25 cellular contexts compared by ENCODE assay signal in genomic region chr6:55841341-55841740, GRCh38. TPM values are rescaled to one million over a fixed set of nuclear protein-coding genes. Genes with fewer than 3 reads are reported as not detected.
DNase-seq lines count a peak whose midpoint lies in the region; ATAC-seq, FAIRE-seq and TF ChIP-seq lines count a peak whose summit lies in the region.
"Had no signal": no experiment of that assay in that cellular context is flagged by ENCODE, and none has a peak within 500 bp of the region (broad histone marks: within the 10 kb centered on the region; RNA-seq: fewer than 3 reads in every experiment).

No MANE protein-coding gene starts in this region.

- TF ChIP-seq CTCF in cardiac muscle cell (IDR thresholded peaks at IDR 0.05; ENCODE audit: low read depth, low read length), result no peak
- TF ChIP-seq CTCF in Panc1 (IDR thresholded peaks at IDR 0.05), result no peak
- TF ChIP-seq CTCF in bronchial epithelial cell (IDR thresholded peaks at IDR 0.05; ENCODE audit: insufficient read depth, low read length, severe bottlenecking), result no peak
- no peak for TF ChIP-seq CTCF in SK-N-SH (IDR thresholded peaks at IDR 0.05)

- H3K9me3 ChIP-seq in cardiac muscle cell (ENCODE audit: low read depth) (no peaks in the 10 kb centered on the region), Panc1 (ENCODE audit: control insufficient read depth, insufficient read depth, low read depth, low read length) (no peaks in the 10 kb centered on the region), SK-N-SH (no peaks in the 10 kb centered on the region)
- H3K9me3 ChIP-seq: BLaER1, Peyer's patch had no signal

- H3K4me2 ChIP-seq in SK-N-SH, result no peak overlapping the region
- H3K4me2 ChIP-seq: BLaER1 had no signal

- no peaks in the 10 kb centered on the region for H4K20me1 ChIP-seq in SK-N-SH (ENCODE audit: insufficient read depth)
- H4K20me1 ChIP-seq: BLaER1 had no signal

- no peak overlapping the region for H3K9ac ChIP-seq in SK-N-SH
- H3K9ac ChIP-seq: BLaER1 had no signal

- ATAC-seq in left ventricle myocardium superior (no peak), Panc1 (peak; percentile 77)

- no peak for FAIRE-seq in bronchial epithelial cell (lab: Jason Lieb, UNC)
- FAIRE-seq: A204.1, D721Med, GM18507 had no signal

- H3K9me2 ChIP-seq in SK-N-SH, result no peaks in the 10 kb centered on the region

- intact Hi-C loops in left ventricle myocardium superior (cut with micrococcal nuclease), result no loop called here
- intact Hi-C loops in Panc1 (cut with micrococcal nuclease; ENCODE audit: unreplicated experiment), result no loop called here

- no peak overlapping the region for H2AFZ ChIP-seq in SK-N-SH (ENCODE audit: low read depth)

- DNase-seq in cardiac muscle cell (ENCODE audit: low read depth in 1 of 2, low spot score in 1 of 2) (no peak), left ventricle myocardium superior (no peak), Panc1 (ENCODE audit: low read depth, low spot score) (no peak), bronchial epithelial cell (ENCODE audit: low read depth) (peak; percentile 29), UCSD-AML1 (lab: John Stamatoyannopoulos, UW; ENCODE audit: unreplicated experiment) (no peak), SK-N-SH (no peak), RKO (ENCODE audit: low spot score) (no peak), foreskin melanocyte (no peak)
- DNase-seq: CD4-positive, CD25-positive, alpha-beta regulatory T cell; H9; IMR-90; KG1; NCI-H1092 treated with DMSO at 0.1 percent for 48 hours; NCI-H1436; NCI-H187 treated with DMSO at 0.1 percent for 48 hours; NCI-H2107; NCI-H524; NCI-H748 treated with DMSO at 0.1 percent for 48 hours; Peyer's patch; SIG-M5 had no signal

- H3K36me3 ChIP-seq in cardiac muscle cell (no peaks in the 10 kb centered on the region), Panc1 (ENCODE audit: control insufficient read depth, insufficient read depth, low read length) (no peaks in the 10 kb centered on the region), bronchial epithelial cell (ENCODE audit: control insufficient read depth, insufficient read depth, low read length) (no peaks in the 10 kb centered on the region), SK-N-SH (replicated peaks in 1 of 2; ENCODE audit: control insufficient read depth in 1 of 2, insufficient read depth in 2 of 2, low read length in 1 of 2) (no peaks in the 10 kb centered on the region)
- H3K36me3 ChIP-seq: BLaER1, Peyer's patch had no signal

- POLR2A ChIA-PET in Panc1 (lab: Charles Lee), result interaction anchor here (0.6 kb wide), 2 partner anchors 135 to 1971 kb away, joined by 3 to 4 read pairs; no protein-coding TSS in a partner anchor
- POLR2A ChIA-PET in SK-N-SH (lab: Yijun Ruan, JAX), result no interaction called here

- no peak for TF ChIP-seq EP300 in SK-N-SH (IDR thresholded peaks at IDR 0.05; ENCODE audit: borderline replicate concordance in 1 of 2, low read depth in 1 of 2, low read length in 1 of 2)

- H3K79me2 ChIP-seq in SK-N-SH (ENCODE audit: insufficient read depth), result no peaks in the 10 kb centered on the region

- in situ Hi-C loops in Panc1 (cut with HindIII; ENCODE audit: low pct_unique_long_range_greater_than_20kb, low sequenced_read_pairs), result no loop called here

- TF ChIP-seq RAD21 in SK-N-SH (IDR thresholded peaks at IDR 0.05; ENCODE audit: low read length), result no peak

- CTCF ChIA-PET in Panc1 (lab: Charles Lee) (no interaction called here), SK-N-SH (lab: Yijun Ruan, JAX) (interaction anchor here (1.0 kb wide), 1 partner anchor 565 kb away, joined by 3 read pairs; no protein-coding TSS in a partner anchor)

- H3K4me3 ChIP-seq in cardiac muscle cell (no peak overlapping the region), Panc1 (ENCODE audit: low read depth in 2 of 2, low read length in 2 of 2) (no peak overlapping the region), bronchial epithelial cell (ENCODE audit: low read depth, low read length) (no peak overlapping the region), SK-N-SH (ENCODE audit: low read depth in 2 of 2, low read length in 1 of 2) (no peak overlapping the region)
- H3K4me3 ChIP-seq: BLaER1, Peyer's patch, SK-N-MC had no signal

- no TSS peak for BruUV-seq in Panc1 (replicated peaks; lab: Mats Ljungman, UMichigan)

- H3K4me1 ChIP-seq in cardiac muscle cell (ENCODE audit: low read depth) (peaks cover 38% of the 10 kb centered on the region), Panc1 (ENCODE audit: control insufficient read depth, insufficient read depth, low read length) (peaks cover 54% of the 10 kb centered on the region), SK-N-SH (ENCODE audit: control insufficient read depth in 1 of 2, insufficient read depth in 2 of 2, low read depth in 1 of 2, low read length in 1 of 2) (no peaks in the 10 kb centered on the region; a peak in 1 of 4 replicates)
- H3K4me1 ChIP-seq: BLaER1, Peyer's patch had no signal

- H3K27ac ChIP-seq in cardiac muscle cell, result peak overlapping the region; percentile 80
- H3K27ac ChIP-seq in Panc1 (ENCODE audit: low read length), result peak overlapping the region; percentile 81
- no peak overlapping the region for H3K27ac ChIP-seq in SK-N-SH (ENCODE audit: low read depth in 2 of 2, low read length in 1 of 2)
- H3K27ac ChIP-seq: BLaER1, Peyer's patch, SK-N-MC had no signal

- no peaks in the 10 kb centered on the region for H3F3A ChIP-seq in SK-N-SH (replicated peaks; ENCODE audit: insufficient read depth)

- no peaks in the 10 kb centered on the region for H3K27me3 ChIP-seq in cardiac muscle cell
- H3K27me3 ChIP-seq in Panc1 (ENCODE audit: control insufficient read depth, insufficient read depth, low read length), result no peaks in the 10 kb centered on the region
- no peaks in the 10 kb centered on the region for H3K27me3 ChIP-seq in bronchial epithelial cell (ENCODE audit: control insufficient read depth, insufficient read depth, low read length)
- H3K27me3 ChIP-seq in SK-N-SH (ENCODE audit: insufficient read depth), result no peaks in the 10 kb centered on the region
- H3K27me3 ChIP-seq: BLaER1, Peyer's patch had no signal

TF ChIP-seq in SK-N-SH, 30 proteins besides CTCF, POLR2A, EP300 and RAD21:
- TF ChIP-seq YY1 (IDR thresholded peaks at IDR 0.05; ENCODE audit: low read depth) (no peak), RXRA (IDR thresholded peaks at IDR 0.05; ENCODE audit: borderline replicate concordance, low read depth) (no peak), TEAD4 (IDR thresholded peaks at IDR 0.05; ENCODE audit: borderline replicate concordance, insufficient read depth) (no peak), ELF1 (IDR thresholded peaks at IDR 0.05) (no peak)

RNA-seq across cellular contexts. Expression of gene BMP5, which starts 34.0 kb away (rescaled TPM):
- 112 and 123 TPM in 2 replicates for total RNA-seq in cardiac muscle cell
- polyA plus RNA-seq in cardiac muscle cell, result 127 and 155 TPM in 2 replicates
- total RNA-seq in left ventricle myocardium superior, result 2.8 TPM
- total RNA-seq in Panc1 (2021; ENCODE audit: unreplicated experiment), result 17.7 TPM
- 7.9 TPM for polyA plus RNA-seq in Panc1 (2012; ENCODE audit: insufficient read length)
- total RNA-seq in bronchial epithelial cell, result under 0.01 TPM in 1 of 2 replicates, not detected in the other
- polyA plus RNA-seq in SK-N-SH (2012; rRNA removed), result 0.05 TPM in 2 replicates
- polyA plus RNA-seq in SK-N-SH (2012; cell fraction: cytosol; rRNA removed), result 0.04 TPM in 2 replicates
- polyA plus RNA-seq in SK-N-SH (2012; cell fraction: nucleus; rRNA removed), result not detected in 2 replicates
- total RNA-seq: CD4-positive, CD25-positive, alpha-beta regulatory T cell; H9 had no signal
- polyA plus RNA-seq: CD4-positive, CD25-positive, alpha-beta regulatory T cell had no signal

Comparison
In these comparisons a context has a peak if more than half of its experiments do, and no peak if none do; other contexts are left out.
1. H3K27ac ChIP-seq: peak in cardiac muscle cell (single experiment) and Panc1 (single experiment); none in SK-N-SH (0 of 2).